Comparison of ENCODE assay signal across 14 cellular contexts in genomic region chr9:14318934-14319513, GRCh38. TPM values are rescaled to one million over a fixed set of nuclear protein-coding genes. Genes with fewer than 3 reads are reported as not detected.
DNase-seq lines count a peak whose midpoint lies in the region; ATAC-seq and TF ChIP-seq lines count a peak whose summit lies in the region.
"Had no signal": no experiment of that assay in that cellular context is flagged by ENCODE, and none has a peak within 500 bp of the region (broad histone marks: within the 10 kb centered on the region; RNA-seq: fewer than 3 reads in every experiment).

No MANE protein-coding gene starts in this region.

- H3K4me3 ChIP-seq in body of pancreas (no peak overlapping the region), lower lobe of right lung (peak overlapping the region; percentile 24), tibial nerve (no peak overlapping the region)

- no peak for TF ChIP-seq EP300 in tibial nerve (IDR thresholded peaks at IDR 0.05)

- H3K36me3 ChIP-seq in body of pancreas (replicated peaks in 1 of 2; ENCODE audit: insufficient read depth in 1 of 2, low read depth in 2 of 2) (no peaks in the 10 kb centered on the region), lower lobe of right lung (no peaks in the 10 kb centered on the region), tibial nerve (no peaks in the 10 kb centered on the region)
- H3K36me3 ChIP-seq: neutrophil had no signal

- no peak for TF ChIP-seq POLR2A in body of pancreas (IDR thresholded peaks at IDR 0.05)
- no peak for TF ChIP-seq POLR2A in tibial nerve (IDR thresholded peaks at IDR 0.05)

- WGBS in body of pancreas, 2 donors, result 26 to 39% methylated on average over 4 of the region's 4 CpGs
- 17 to 32% methylated on average over 4 of the region's 4 CpGs for WGBS in tibial nerve, 2 donors

- DNase-seq in NCI-H1694 treated with DMSO at 0.1 percent for 48 hours (lab: John Stamatoyannopoulos, UW) (peak; percentile 28), NCI-H1694 (lab: John Stamatoyannopoulos, UW) (no peak), body of pancreas (no peak), lower lobe of right lung (no peak), tibial nerve (ENCODE audit: low spot score in 2 of 2) (no peak)
- DNase-seq in activated T-cell treated with anti-CD3 and anti-CD28 coated beads, Interleukin-2, amount 50 U/mL, for 48 hours, result no peak
- DNase-seq: activated CD4-positive, alpha-beta memory T cell treated with anti-CD3 and anti-CD28 coated beads for 36 hours; H9; NCI-H526 treated with DMSO at 0.1 percent for 48 hours; T-cell; trophoblast cell had no signal

- TF ChIP-seq CTCF in body of pancreas (IDR thresholded peaks at IDR 0.05) (no peak), lower lobe of right lung (IDR thresholded peaks at IDR 0.05) (no peak), tibial nerve (IDR thresholded peaks at IDR 0.05) (no peak)

- intact Hi-C loops in body of pancreas (cut with DNase I) (no loop called here), lower lobe of right lung (cut with DNase I) (loop anchor here (10.0 kb wide), 1 partner anchor 224 kb away; no protein-coding TSS in a partner anchor)

- peak overlapping the region; percentile 48 to 98 (median 74) for H3K27ac ChIP-seq in body of pancreas
- peak overlapping the region; percentile 93 for H3K27ac ChIP-seq in lower lobe of right lung
- peak overlapping the region in 3 of 4 donors; percentile 27 to 98 (median 91) for H3K27ac ChIP-seq in tibial nerve
- H3K27ac ChIP-seq: neutrophil had no signal

- H3K4me1 ChIP-seq in body of pancreas, result peaks cover 62% of the 10 kb centered on the region
- H3K4me1 ChIP-seq in lower lobe of right lung, result peaks cover 48% of the 10 kb centered on the region
- H3K4me1 ChIP-seq in tibial nerve, result peaks cover 0 to 65% (median 20%) of the 10 kb centered on the region in 4 donors

- H3K9me3 ChIP-seq in body of pancreas (no peaks in the 10 kb centered on the region), lower lobe of right lung (no peaks in the 10 kb centered on the region), tibial nerve (no peaks in the 10 kb centered on the region)
- H3K9me3 ChIP-seq: neutrophil had no signal

- H3K27me3 ChIP-seq in body of pancreas, result no peaks in the 10 kb centered on the region
- no peaks in the 10 kb centered on the region for H3K27me3 ChIP-seq in lower lobe of right lung (ENCODE audit: low read depth)
- H3K27me3 ChIP-seq in tibial nerve, result no peaks in the 10 kb centered on the region

- ATAC-seq in body of pancreas (no peak), lower lobe of right lung (no peak), HG03457 (IDR thresholded peaks at IDR 0.05; ENCODE audit: unreplicated experiment) (no peak), HG03378 (IDR thresholded peaks at IDR 0.05; ENCODE audit: unreplicated experiment) (no peak)
- ATAC-seq: T-cell had no signal

RNA-seq across cellular contexts. Expression of gene NFIB, which starts 5.1 kb away (rescaled TPM):
- total RNA-seq in body of pancreas (10 to 100 TPM; 47.0 to 65.9 TPM), lower lobe of right lung (97.7 TPM), tibial nerve (100 to 1,000 TPM in 1 of 4 donors, 10 to 100 TPM in 3; 52.1 to 125 (median 78.1) TPM)
- total RNA-seq: activated CD4-positive, alpha-beta memory T cell treated with anti-CD3 and anti-CD28 coated beads for 36 hours had no signal
